ENCODE assay signal across 21 cellular contexts in the genomic region with DNA sequence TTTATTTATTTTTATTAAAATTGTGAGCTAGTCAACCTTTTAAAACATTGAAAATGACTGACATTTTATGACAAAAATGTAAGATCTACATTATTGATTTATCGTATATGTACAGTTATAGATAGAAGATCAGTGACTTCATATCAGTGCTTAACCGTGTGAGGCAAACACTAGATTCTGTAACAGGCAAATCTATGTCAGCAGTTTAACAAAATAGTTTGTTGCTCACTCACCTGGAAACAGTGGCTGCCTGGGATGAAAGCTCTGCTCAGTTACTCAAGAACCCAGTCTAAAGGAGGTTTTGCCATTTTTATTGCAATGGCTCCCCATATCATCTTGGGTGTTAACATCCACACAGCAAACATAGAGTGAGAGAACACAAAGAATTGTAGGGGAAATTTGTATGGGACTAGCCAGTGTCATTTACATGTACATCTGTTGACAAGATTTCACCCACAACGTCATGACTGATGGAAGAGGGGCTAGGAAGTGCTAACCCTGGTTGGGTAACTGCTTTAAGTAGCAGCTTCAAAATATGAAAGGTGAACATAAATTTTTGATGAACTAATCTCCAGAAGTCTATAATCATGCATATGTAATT. TPM values are rescaled to one million over a fixed set of nuclear protein-coding genes. Genes with fewer than 3 reads are reported as not detected.
DNase-seq lines count a peak whose midpoint lies in the region; ATAC-seq and TF ChIP-seq lines count a peak whose summit lies in the region.
"Had no signal": no experiment of that assay in that cellular context is flagged by ENCODE, and none has a peak within 500 bp of the region (broad histone marks: within the 10 kb centered on the region; RNA-seq: fewer than 3 reads in every experiment).

No MANE protein-coding gene starts in this region.

- H3K4me3 Mint-ChIP-seq in activated T-helper 1 cell treated with anti-CD3 and anti-CD28 coated beads, Interleukin-12 subunit alpha, Interleukin-12 subunit beta, Interleukin-2, Interleukin-4 antibody, amounts not matched to agents 30 ng/mL and 10 ng/mL and 1 ng/mL, durations not matched to agents 14 hours and 24 hours and 36 hours, result no peak overlapping the region
- H3K4me3 Mint-ChIP-seq in naive thymus-derived CD8-positive, alpha-beta T cell, result no peak overlapping the region
- H3K4me3 Mint-ChIP-seq: activated CD8-positive, alpha-beta T cell treated with anti-CD3 and anti-CD28 coated beads, Interleukin-2, amount 10 ng/mL, durations not matched to agents 7 days and 5 days; HFFc6 had no signal

- ATAC-seq in GM19035 (IDR thresholded peaks at IDR 0.05; ENCODE audit: unreplicated experiment), result peak; percentile 70
- peak; percentile 52 for ATAC-seq in GM21619 (IDR thresholded peaks at IDR 0.05; ENCODE audit: unreplicated experiment)
- peak; percentile 54 for ATAC-seq in HG03095 (IDR thresholded peaks at IDR 0.05; ENCODE audit: unreplicated experiment)
- ATAC-seq in naive thymus-derived CD8-positive, alpha-beta T cell, result no peak
- ATAC-seq: A549; activated CD8-positive, alpha-beta T cell treated with anti-CD3 and anti-CD28 coated beads, Interleukin-2, amount 10 ng/mL, durations not matched to agents 7 days and 5 days; HepG2; Right ventricle myocardium inferior had no signal

- no peaks in the 10 kb centered on the region for H3K27me3 ChIP-seq in GM06990 (replicated peaks; ENCODE audit: control insufficient read depth, insufficient read depth, low read length)

- peak overlapping the region; percentile 26; the same call in 1 of the 2 replicates for H3K4me3 ChIP-seq in GM06990 (replicated peaks; ENCODE audit: low read depth, low read length)
- H3K4me3 ChIP-seq: A549, psoas muscle had no signal

- no peak overlapping the region for H3K27ac Mint-ChIP-seq in activated T-helper 1 cell treated with anti-CD3 and anti-CD28 coated beads, Interleukin-12 subunit alpha, Interleukin-12 subunit beta, Interleukin-2, Interleukin-4 antibody, amounts not matched to agents 30 ng/mL and 10 ng/mL and 1 ng/mL, durations not matched to agents 14 hours and 24 hours and 36 hours
- H3K27ac Mint-ChIP-seq in naive thymus-derived CD8-positive, alpha-beta T cell, result no peak overlapping the region
- H3K27ac Mint-ChIP-seq: activated CD8-positive, alpha-beta T cell treated with anti-CD3 and anti-CD28 coated beads, Interleukin-2, amount 10 ng/mL, durations not matched to agents 7 days and 5 days; HFFc6 had no signal

- TF ChIP-seq CTCF in GM06990 (IDR thresholded peaks at IDR 0.05; ENCODE audit: insufficient read depth, low read length, poor library complexity, severe bottlenecking), result no peak

- no peaks in the 10 kb centered on the region for H3K36me3 Mint-ChIP-seq in activated T-helper 1 cell treated with anti-CD3 and anti-CD28 coated beads, Interleukin-12 subunit alpha, Interleukin-12 subunit beta, Interleukin-2, Interleukin-4 antibody, amounts not matched to agents 30 ng/mL and 10 ng/mL and 1 ng/mL, durations not matched to agents 14 hours and 24 hours and 36 hours (ENCODE audit: low read depth)
- no peaks in the 10 kb centered on the region for H3K36me3 Mint-ChIP-seq in naive thymus-derived CD8-positive, alpha-beta T cell

- no peaks in the 10 kb centered on the region for H3K4me1 Mint-ChIP-seq in activated T-helper 1 cell treated with anti-CD3 and anti-CD28 coated beads, Interleukin-12 subunit alpha, Interleukin-12 subunit beta, Interleukin-2, Interleukin-4 antibody, amounts not matched to agents 30 ng/mL and 10 ng/mL and 1 ng/mL, durations not matched to agents 14 hours and 24 hours and 36 hours (ENCODE audit: low read depth)
- H3K4me1 Mint-ChIP-seq in naive thymus-derived CD8-positive, alpha-beta T cell, result no peaks in the 10 kb centered on the region

- H3K9me3 Mint-ChIP-seq in activated T-helper 1 cell treated with anti-CD3 and anti-CD28 coated beads, Interleukin-12 subunit alpha, Interleukin-12 subunit beta, Interleukin-2, Interleukin-4 antibody, amounts not matched to agents 30 ng/mL and 10 ng/mL and 1 ng/mL, durations not matched to agents 14 hours and 24 hours and 36 hours, result no peaks in the 10 kb centered on the region
- no peaks in the 10 kb centered on the region for H3K9me3 Mint-ChIP-seq in naive thymus-derived CD8-positive, alpha-beta T cell

- no peaks in the 10 kb centered on the region for H3K36me3 ChIP-seq in GM06990 (ENCODE audit: control insufficient read depth, insufficient read depth, low read length)

- intact Hi-C loops in activated T-helper 1 cell treated with anti-CD3 and anti-CD28 coated beads, Interleukin-12 subunit alpha, Interleukin-12 subunit beta, Interleukin-2, Interleukin-4 antibody, amounts not matched to agents 30 ng/mL and 10 ng/mL and 1 ng/mL, durations not matched to agents 14 hours and 24 hours and 36 hours (cut with micrococcal nuclease), result no loop called here

- H3K27me3 Mint-ChIP-seq in activated T-helper 1 cell treated with anti-CD3 and anti-CD28 coated beads, Interleukin-12 subunit alpha, Interleukin-12 subunit beta, Interleukin-2, Interleukin-4 antibody, amounts not matched to agents 30 ng/mL and 10 ng/mL and 1 ng/mL, durations not matched to agents 14 hours and 24 hours and 36 hours (ENCODE audit: insufficient read depth), result peaks cover 27% of the 10 kb centered on the region
- H3K27me3 Mint-ChIP-seq in naive thymus-derived CD8-positive, alpha-beta T cell, result peaks cover 2 to 27% (median 11%) of the 10 kb centered on the region in 5 donors

- POLR2A ChIA-PET in naive thymus-derived CD8-positive, alpha-beta T cell (lab: Charles Lee), result no interaction called here

- DNase-seq in GM06990 (ENCODE audit: extremely low read depth, insufficient read length) (peak; percentile 32), hippocampal formation (lab: John Stamatoyannopoulos, UW) (no peak)
- DNase-seq in activated effector memory CD4-positive, alpha-beta T cell treated with Interleukin-2 at 50 U/mL for 16 hours, result no peak
- DNase-seq in activated T-helper 1 cell treated with anti-CD3 and anti-CD28 coated beads, Interleukin-12 subunit alpha, Interleukin-12 subunit beta, Interleukin-2, Interleukin-4 antibody, amounts not matched to agents 30 ng/mL and 10 ng/mL and 1 ng/mL, durations not matched to agents 14 hours and 24 hours and 36 hours (ENCODE audit: low spot score), result no peak
- no peak for DNase-seq in naive thymus-derived CD8-positive, alpha-beta T cell
- DNase-seq: activated CD8-positive, alpha-beta T cell treated with anti-CD3 and anti-CD28 coated beads, Interleukin-2, amount 10 ng/mL, durations not matched to agents 7 days and 5 days; activated gamma-delta T cell treated with Interleukin-2 at 50 U/mL for 16 hours; Caco-2; HFFc6; midbrain; NCI-H1417 treated with DMSO at 0.1 percent for 48 hours; NCI-H526; psoas muscle; stimulated activated CD4-positive, alpha-beta T cell treated with anti-CD3 and anti-CD28 coated beads, Interleukin-1b, Interleukin-23, amount 100 ng/mL, for 48 hours; T1000 had no signal

RNA-seq across cellular contexts. Expression of gene SGCD, which starts 49.0 kb away (rescaled TPM):
- total RNA-seq in activated T-helper 1 cell treated with anti-CD3 and anti-CD28 coated beads, Interleukin-12 subunit alpha, Interleukin-12 subunit beta, Interleukin-2, Interleukin-4 antibody, amounts not matched to agents 30 ng/mL and 10 ng/mL and 1 ng/mL, durations not matched to agents 14 hours and 24 hours and 36 hours, result not detected in 2 replicates
- total RNA-seq in naive thymus-derived CD8-positive, alpha-beta T cell, result under 1 TPM in 1 of 2 experiments, not detected in 1; 0.18 TPM
- polyA plus RNA-seq in naive thymus-derived CD8-positive, alpha-beta T cell, result 1 to 10 TPM in 1 of 3 donors, not detected in 2; 2.0 TPM
- total RNA-seq: activated CD8-positive, alpha-beta T cell treated with anti-CD3 and anti-CD28 coated beads, Interleukin-2, amount 10 ng/mL, durations not matched to agents 7 days and 5 days; HepG2 had no signal
- polyA plus RNA-seq: HepG2 had no signal

Comparison
In these comparisons a context has a peak if more than half of its experiments do, and no peak if none do; other contexts are left out.
1. ATAC-seq: peak in GM19035 (single experiment), GM21619 (single experiment) and HG03095 (single experiment); none in naive thymus-derived CD8-positive, alpha-beta T cell (0 of 2).